In genomic region chr5:38462972-38463633, GRCh38 we compare ENCODE assay signal across 15 cellular contexts.
DNase-seq lines count a peak whose midpoint lies in the region; ATAC-seq and TF ChIP-seq lines count a peak whose summit lies in the region.
"Had no signal": no experiment of that assay in that cellular context is flagged by ENCODE, and none has a peak within 500 bp of the region (broad histone marks: within the 10 kb centered on the region; RNA-seq: fewer than 3 reads in every experiment).

No MANE protein-coding gene starts in this region.

- peaks cover 0 to 11% (median 7%) of the 10 kb centered on the region in 3 donors for H3K36me3 ChIP-seq in tibial artery
- H3K36me3 ChIP-seq: HAP-1 had no signal

- no peaks in the 10 kb centered on the region for H3K36me3 Mint-ChIP-seq in chondrocyte (ENCODE audit: low read depth)
- H3K36me3 Mint-ChIP-seq: IgD-negative memory B cell had no signal

- H3K4me1 ChIP-seq in tibial artery: peaks cover 10 to 55% (median 47%) of the 10 kb centered on the region in 4 donors
- H3K4me1 ChIP-seq: HAP-1 had no signal

- H3K4me1 Mint-ChIP-seq in chondrocyte (ENCODE audit: low read depth): peaks cover 16% of the 10 kb centered on the region
- H3K4me1 Mint-ChIP-seq: activated CD4-positive, alpha-beta T cell treated with anti-CD3 and anti-CD28 coated beads, Interleukin-2, amount 10 ng/mL, durations not matched to agents 24 days and 14 days; IgD-negative memory B cell had no signal

- TF ChIP-seq CTCF in tibial artery (IDR thresholded peaks at IDR 0.05) (no peak), chondrocyte (IDR thresholded peaks at IDR 0.05) (no peak)

- DNase-seq in M059J (ENCODE audit: low read depth) (peak; percentile 66), astrocyte of the hippocampus (ENCODE audit: low read depth, low spot score) (peak; percentile 38), lung microvascular endothelial cell (ENCODE audit: low read depth in 2 of 2) (peak; percentile 76 to 78), tibial artery (no peak), chondrocyte (ENCODE audit: low spot score) (no peak)
- DNase-seq: activated CD4-positive, alpha-beta T cell treated with anti-CD3 and anti-CD28 coated beads, Interleukin-2, amount 10 ng/mL, durations not matched to agents 24 days and 14 days; activated effector memory CD4-positive, alpha-beta T cell treated with anti-CD3 and anti-CD28 coated beads, Interleukin-2, amount 50 U/mL, for 16 hours; NCI-H2029 treated with DMSO at 0.1 percent for 48 hours; occipital lobe; stimulated activated CD4-positive, alpha-beta T cell treated with anti-CD3 and anti-CD28 coated beads, Interleukin-2, amount 100 ng/mL, for 48 hours; stimulated activated naive CD4-positive, alpha-beta T cell treated with Interleukin-2 at 50 U/mL for 16 hours had no signal

- H3K4me3 ChIP-seq in tibial artery: no peak overlapping the region
- H3K4me3 ChIP-seq: HAP-1 had no signal

- peak overlapping the region; percentile 78 to 91 for H3K27ac ChIP-seq in tibial artery

- ATAC-seq in HG02763 (IDR thresholded peaks at IDR 0.05; ENCODE audit: unreplicated experiment) (no peak), GM19324 (IDR thresholded peaks at IDR 0.05; ENCODE audit: low FRiP score, unreplicated experiment) (no peak)

- no peak overlapping the region for H3K27ac Mint-ChIP-seq in chondrocyte (ENCODE audit: unreplicated experiment)
- H3K27ac Mint-ChIP-seq: activated CD4-positive, alpha-beta T cell treated with anti-CD3 and anti-CD28 coated beads, Interleukin-2, amount 10 ng/mL, durations not matched to agents 24 days and 14 days had no signal

- H3K9me3 Mint-ChIP-seq in chondrocyte (ENCODE audit: low read depth): no peaks in the 10 kb centered on the region

- H3K27me3 ChIP-seq in tibial artery: no peaks in the 10 kb centered on the region

- H3K4me3 Mint-ChIP-seq in chondrocyte (ENCODE audit: unreplicated experiment): no peak overlapping the region
- H3K4me3 Mint-ChIP-seq: activated CD4-positive, alpha-beta T cell treated with anti-CD3 and anti-CD28 coated beads, Interleukin-2, amount 10 ng/mL, durations not matched to agents 24 days and 14 days; IgD-negative memory B cell had no signal

- H3K9me3 ChIP-seq in tibial artery: no peaks in the 10 kb centered on the region
- H3K9me3 ChIP-seq: HAP-1 had no signal

- intact Hi-C loops in tibial artery (cut with DNase I; ENCODE audit: low total_unique reads): no loop called here

- no peaks in the 10 kb centered on the region for H3K27me3 Mint-ChIP-seq in chondrocyte (ENCODE audit: low read depth)

Comparison
In these comparisons a context has a peak if more than half of its experiments do, and no peak if none do; other contexts are left out.
1. DNase-seq: peak in M059J (single experiment), astrocyte of the hippocampus (single experiment) and lung microvascular endothelial cell (2 of 2); none in tibial artery (0 of 2) and chondrocyte (single experiment).